In the genomic region with DNA sequence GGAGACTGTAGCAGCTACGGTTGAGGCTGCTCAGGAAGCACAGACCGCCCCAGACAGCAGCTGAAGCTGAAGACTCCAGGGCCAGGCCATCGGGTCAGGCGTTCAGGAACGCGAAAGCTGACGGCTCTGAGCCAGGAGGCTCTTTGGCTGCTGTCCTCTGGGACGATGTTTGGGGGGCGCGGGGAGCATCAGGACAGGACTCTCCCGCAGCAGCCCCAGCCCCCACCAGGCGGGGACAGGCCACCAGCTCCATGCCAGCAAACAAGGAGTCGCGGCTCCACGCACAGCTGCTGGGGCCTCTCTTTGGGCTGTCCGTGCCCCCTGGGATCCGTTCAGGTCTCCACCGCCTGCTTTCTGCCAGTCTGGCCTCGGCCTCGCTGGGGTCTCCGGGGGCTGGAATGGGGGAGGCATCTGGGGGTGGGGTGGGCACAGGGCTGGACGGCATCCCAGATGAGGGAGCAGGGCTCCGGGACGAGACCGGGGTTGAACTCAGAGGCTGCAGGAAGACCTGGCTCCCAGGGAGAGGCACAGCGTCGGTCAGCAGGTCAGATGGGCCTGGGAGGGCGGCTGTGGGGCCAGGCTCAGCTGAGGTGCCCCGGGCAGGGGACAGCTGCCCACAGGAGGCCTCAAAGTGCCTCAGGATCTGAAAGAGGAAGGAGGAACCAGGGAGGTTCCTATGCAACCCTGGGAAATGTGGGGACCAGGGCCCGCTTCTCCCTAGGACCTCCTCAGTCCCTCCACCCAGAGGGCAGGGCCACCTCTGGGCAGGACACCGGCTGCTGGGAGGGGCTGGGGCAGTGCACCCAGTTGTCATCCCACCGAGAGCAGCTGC, we compare ENCODE assay signal across 25 cellular contexts. TPM values are rescaled to one million over a fixed set of nuclear protein-coding genes. Genes with fewer than 3 reads are reported as not detected.
DNase-seq lines count a peak whose midpoint lies in the region; ATAC-seq and TF ChIP-seq lines count a peak whose summit lies in the region.
"Had no signal": no experiment of that assay in that cellular context is flagged by ENCODE, and none has a peak within 500 bp of the region (broad histone marks: within the 10 kb centered on the region; RNA-seq: fewer than 3 reads in every experiment).

No MANE protein-coding gene starts in this region.

- 0 out of 2 replicates have a peak overlapping the region, but pooled peaks have one; percentile 18 for H3K4me2 ChIP-seq in OCI-LY7 (ENCODE audit: low read length)

- H3K36me3 ChIP-seq in OCI-LY7 (ENCODE audit: insufficient read depth, low read length): peaks cover 23% of the 10 kb centered on the region

- H3K4me3 Mint-ChIP-seq in memory B cell (peak overlapping the region; percentile 67), T-cell (no peak overlapping the region)
- no peak overlapping the region for H3K4me3 Mint-ChIP-seq in stimulated activated naive B cell treated with anti-CD40 and anti-IgM and Interleukin-4, amounts not matched to agents 10 μg/mL and 1 μg/mL and 100 μg/mL, for 72 hours
- no peak overlapping the region for H3K4me3 Mint-ChIP-seq in activated CD4-positive, alpha-beta T cell treated with anti-CD3 and anti-CD28 coated beads, Interleukin-2, amount 10 ng/mL, durations not matched to agents 7 days and 5 days
- H3K4me3 Mint-ChIP-seq: activated naive CD8-positive, alpha-beta T cell treated with anti-CD3 and anti-CD28 coated beads for 36 hours; activated T-cell treated with anti-CD3 and anti-CD28 coated beads, Interleukin-2, amount 50 U/mL, for 24 hours; H9; nephron progenitor cell had no signal

- H3K9me2 ChIP-seq in OCI-LY7 (ENCODE audit: insufficient read depth, low read length): no peaks in the 10 kb centered on the region

- H3K4me1 Mint-ChIP-seq in memory B cell (peaks cover 24% of the 10 kb centered on the region), T-cell (peaks cover 4 to 14% (median 7%) of the 10 kb centered on the region in 3 donors)
- peaks cover 20 to 27% of the 10 kb centered on the region in 2 donors for H3K4me1 Mint-ChIP-seq in stimulated activated naive B cell treated with anti-CD40 and anti-IgM and Interleukin-4, amounts not matched to agents 10 μg/mL and 1 μg/mL and 100 μg/mL, for 72 hours
- H3K4me1 Mint-ChIP-seq in activated CD4-positive, alpha-beta T cell treated with anti-CD3 and anti-CD28 coated beads, Interleukin-2, amount 10 ng/mL, durations not matched to agents 7 days and 5 days: peaks cover 6% of the 10 kb centered on the region
- H3K4me1 Mint-ChIP-seq: H9 had no signal

- H3K4me3 ChIP-seq in OCI-LY7 (ENCODE audit: low read depth, low read length, poor library complexity, severe bottlenecking): no peak overlapping the region
- H3K4me3 ChIP-seq: BLaER1 treated with 17β-estradiol and CSF1 and Interleukin-3, amounts not matched to agents 10 nM and 100 nM; gastroesophageal sphincter; transverse colon had no signal

- intact Hi-C loops in OCI-LY7 (cut with micrococcal nuclease; ENCODE audit: unreplicated experiment): no loop called here

- no peaks in the 10 kb centered on the region for H4K20me1 ChIP-seq in OCI-LY7 (ENCODE audit: insufficient read depth, low read length)

- H3K4me1 ChIP-seq in OCI-LY7 (ENCODE audit: insufficient read depth, low read length, poor library complexity, severe bottlenecking): peaks cover 17% of the 10 kb centered on the region
- H3K4me1 ChIP-seq: parathyroid adenoma, transverse colon had no signal

- no peaks in the 10 kb centered on the region for H3K9me3 ChIP-seq in OCI-LY7 (ENCODE audit: low read length)
- H3K9me3 ChIP-seq: transverse colon had no signal

- DNase-seq in OCI-LY7 (ENCODE audit: low spot score) (no peak), memory B cell (ENCODE audit: low spot score in 2 of 2) (no peak), T-cell (no peak), NOMO-1 (lab: John Stamatoyannopoulos, UW; ENCODE audit: unreplicated experiment in 2 of 2) (no peak)
- DNase-seq in stimulated activated naive B cell treated with anti-CD40 and anti-IgM and Interleukin-4, amounts not matched to agents 10 μg/mL and 1 μg/mL and 100 μg/mL, for 72 hours: no peak
- no peak for DNase-seq in activated CD4-positive, alpha-beta T cell treated with anti-CD3 and anti-CD28 coated beads, Interleukin-2, amount 10 ng/mL, durations not matched to agents 7 days and 5 days
- DNase-seq: activated CD4-positive, CD25-positive, alpha-beta regulatory T cell; activated effector memory CD4-positive, alpha-beta T cell treated with anti-CD3 and anti-CD28 coated beads, Interleukin-2, amount 50 U/mL, for 16 hours; activated naive CD8-positive, alpha-beta T cell treated with anti-CD3 and anti-CD28 coated beads for 36 hours; activated T-cell treated with anti-CD3 and anti-CD28 coated beads, Interleukin-2, amount 50 U/mL, for 24 hours; Caco-2; DMS79; effector CD4-positive, alpha-beta T cell; H9; NCI-H1092; NCI-H1694; NCI-H82; nephron progenitor cell; RPMI8226; stimulated activated CD8-positive, alpha-beta memory T cell treated with anti-CD3 and anti-CD28 coated beads, Interleukin-4, amount 100 ng/mL, for 48 hours; transverse colon had no signal

- POLR2A ChIA-PET in OCI-LY7 (lab: Charles Lee): interaction anchor here (1.3 kb wide), 1 partner anchor 10 kb away, joined by 3 read pairs; the partner anchor contains the start of genes NDUFAF8 and TEPSIN
- POLR2A ChIA-PET in T-cell (lab: Charles Lee): no interaction called here
- POLR2A ChIA-PET in activated CD4-positive, alpha-beta T cell treated with anti-CD3 and anti-CD28 coated beads, Interleukin-2, amount 10 ng/mL, durations not matched to agents 7 days and 5 days (lab: Charles Lee): no interaction called here

- peak overlapping the region; percentile 39 for H3K27ac ChIP-seq in OCI-LY7 (ENCODE audit: low read depth, low read length, poor library complexity, severe bottlenecking)
- H3K27ac ChIP-seq: BLaER1 treated with 17β-estradiol and CSF1 and Interleukin-3, amounts not matched to agents 10 nM and 100 nM; gastroesophageal sphincter; parathyroid adenoma had no signal

- H2AFZ ChIP-seq in OCI-LY7 (ENCODE audit: low read length): peak overlapping the region; percentile 20; the same call in 1 of the 2 replicates
- H2AFZ ChIP-seq: parathyroid adenoma had no signal

- no peaks in the 10 kb centered on the region for H3K79me2 ChIP-seq in OCI-LY7 (ENCODE audit: insufficient read depth, low read depth, low read length)
- H3K79me2 ChIP-seq: parathyroid adenoma had no signal

- TF ChIP-seq CTCF in OCI-LY7 (conservative IDR thresholded peaks at IDR 0.05; ENCODE audit: low read length): no peak

- ATAC-seq in GM21723 (IDR thresholded peaks at IDR 0.05; ENCODE audit: unreplicated experiment): peak; percentile 28
- peak; percentile 16 for ATAC-seq in memory B cell (ENCODE audit: low read depth)
- peak; percentile 26 to 28 for ATAC-seq in stimulated activated naive B cell treated with anti-CD40 and anti-IgM and Interleukin-4, amounts not matched to agents 10 μg/mL and 1 μg/mL and 100 μg/mL, for 72 hours (replicated peaks)
- ATAC-seq in T-cell (replicated peaks in 1 of 4): no peak
- ATAC-seq: gastroesophageal sphincter had no signal

- peaks cover 13% of the 10 kb centered on the region for H3K36me3 Mint-ChIP-seq in memory B cell
- peaks cover 18 to 24% of the 10 kb centered on the region in 2 donors for H3K36me3 Mint-ChIP-seq in stimulated activated naive B cell treated with anti-CD40 and anti-IgM and Interleukin-4, amounts not matched to agents 10 μg/mL and 1 μg/mL and 100 μg/mL, for 72 hours
- H3K36me3 Mint-ChIP-seq in T-cell: peaks cover 15% of the 10 kb centered on the region
- H3K36me3 Mint-ChIP-seq in activated CD4-positive, alpha-beta T cell treated with anti-CD3 and anti-CD28 coated beads, Interleukin-2, amount 10 ng/mL, durations not matched to agents 7 days and 5 days (ENCODE audit: low read depth): peaks cover 19% of the 10 kb centered on the region

- peak overlapping the region; percentile 76 for H3K27ac Mint-ChIP-seq in memory B cell
- peak overlapping the region; percentile 73 for H3K27ac Mint-ChIP-seq in stimulated activated naive B cell treated with anti-CD40 and anti-IgM and Interleukin-4, amounts not matched to agents 10 μg/mL and 1 μg/mL and 100 μg/mL, for 72 hours
- H3K27ac Mint-ChIP-seq in T-cell: no peak overlapping the region
- no peak overlapping the region for H3K27ac Mint-ChIP-seq in activated CD4-positive, alpha-beta T cell treated with anti-CD3 and anti-CD28 coated beads, Interleukin-2, amount 10 ng/mL, durations not matched to agents 7 days and 5 days
- H3K27ac Mint-ChIP-seq: activated naive CD8-positive, alpha-beta T cell treated with anti-CD3 and anti-CD28 coated beads for 36 hours; H9 had no signal

- H3K9me3 Mint-ChIP-seq in memory B cell: peaks cover 3% of the 10 kb centered on the region
- no peaks in the 10 kb centered on the region for H3K9me3 Mint-ChIP-seq in stimulated activated naive B cell treated with anti-CD40 and anti-IgM and Interleukin-4, amounts not matched to agents 10 μg/mL and 1 μg/mL and 100 μg/mL, for 72 hours
- H3K9me3 Mint-ChIP-seq in T-cell: no peaks in the 10 kb centered on the region
- peaks cover 3% of the 10 kb centered on the region for H3K9me3 Mint-ChIP-seq in activated CD4-positive, alpha-beta T cell treated with anti-CD3 and anti-CD28 coated beads, Interleukin-2, amount 10 ng/mL, durations not matched to agents 7 days and 5 days
- H3K9me3 Mint-ChIP-seq: activated naive CD8-positive, alpha-beta T cell treated with anti-CD3 and anti-CD28 coated beads for 36 hours; activated T-cell treated with anti-CD3 and anti-CD28 coated beads, Interleukin-2, amount 50 U/mL, for 24 hours; H9 had no signal

- BruUV-seq in OCI-LY7 (replicated peaks; lab: Mats Ljungman, UMichigan): no TSS peak

- H3K27me3 Mint-ChIP-seq in memory B cell: no peaks in the 10 kb centered on the region
- no peaks in the 10 kb centered on the region for H3K27me3 Mint-ChIP-seq in stimulated activated naive B cell treated with anti-CD40 and anti-IgM and Interleukin-4, amounts not matched to agents 10 μg/mL and 1 μg/mL and 100 μg/mL, for 72 hours
- no peaks in the 10 kb centered on the region for H3K27me3 Mint-ChIP-seq in T-cell
- H3K27me3 Mint-ChIP-seq in activated CD4-positive, alpha-beta T cell treated with anti-CD3 and anti-CD28 coated beads, Interleukin-2, amount 10 ng/mL, durations not matched to agents 7 days and 5 days: no peaks in the 10 kb centered on the region
- H3K27me3 Mint-ChIP-seq: activated naive CD8-positive, alpha-beta T cell treated with anti-CD3 and anti-CD28 coated beads for 36 hours; activated T-cell treated with anti-CD3 and anti-CD28 coated beads, Interleukin-2, amount 50 U/mL, for 24 hours had no signal

- CTCF ChIA-PET in OCI-LY7 (lab: Charles Lee; ENCODE audit: unreplicated experiment) (no interaction called here), T-cell (lab: Charles Lee) (no interaction called here)
- CTCF ChIA-PET in activated CD4-positive, alpha-beta T cell treated with anti-CD3 and anti-CD28 coated beads, Interleukin-2, amount 10 ng/mL, durations not matched to agents 7 days and 5 days (lab: Charles Lee): interaction anchor here (0.6 to 0.7 kb wide), 2 partner anchors 10 to 29 kb away, joined by 3 read pairs; partner anchors contain the start of genes NDUFAF8 and TEPSIN

RNA-seq across cellular contexts. Expression of gene CEP131, which starts 6.3 kb away (rescaled TPM):
- 32.9 and 35.0 TPM in 2 replicates for total RNA-seq in OCI-LY7 (2014; rRNA removed; shearing (Covaris generic))
- 36.0 and 38.6 TPM in 2 replicates for total RNA-seq in OCI-LY7 (2022)
- total RNA-seq in T-cell: 10 to 100 TPM in 3 of 5 donors, 1 to 10 TPM in 2; 9.0 to 15.8 (median 11.2) TPM
- total RNA-seq in activated CD4-positive, alpha-beta T cell treated with anti-CD3 and anti-CD28 coated beads, Interleukin-2, amount 10 ng/mL, durations not matched to agents 7 days and 5 days: 10 to 100 TPM; 13.6 to 19.5 TPM

RNA-seq across cellular contexts. Expression of gene TEPSIN, which starts 9.8 kb away (rescaled TPM):
- total RNA-seq in OCI-LY7 (2014; rRNA removed; shearing (Covaris generic)): 29.7 and 46.4 TPM in 2 replicates
- total RNA-seq in OCI-LY7 (2022) (75.3 and 78.9 TPM in 2 replicates), T-cell (100 to 1,000 TPM in 3 of 5 donors, 10 to 100 TPM in 2; 73.8 to 169 (median 161) TPM)
- total RNA-seq in activated CD4-positive, alpha-beta T cell treated with anti-CD3 and anti-CD28 coated beads, Interleukin-2, amount 10 ng/mL, durations not matched to agents 7 days and 5 days: 10 to 100 TPM; 54.5 to 63.2 TPM

RNA-seq across cellular contexts. Expression of gene NDUFAF8, which starts 10.1 kb away (rescaled TPM):
- total RNA-seq in OCI-LY7 (2014; rRNA removed; shearing (Covaris generic)): 129 and 161 TPM in 2 replicates
- total RNA-seq in OCI-LY7 (2022) (151 and 165 TPM in 2 replicates), T-cell (10 to 100 TPM; 35.0 to 60.8 (median 51.2) TPM)
- total RNA-seq in activated CD4-positive, alpha-beta T cell treated with anti-CD3 and anti-CD28 coated beads, Interleukin-2, amount 10 ng/mL, durations not matched to agents 7 days and 5 days: 10 to 100 TPM; 30.7 to 39.0 TPM

Comparison
In these comparisons a context has a peak if more than half of its experiments do, and no peak if none do; other contexts are left out.
1. ATAC-seq: peak in GM21723 (single experiment), memory B cell (single experiment) and stimulated activated naive B cell treated with anti-CD40 and anti-IgM and Interleukin-4, amounts not matched to agents 10 μg/mL and 1 μg/mL and 100 μg/mL, for 72 hours (2 of 2); none in T-cell (0 of 4).
2. H3K27ac Mint-ChIP-seq: peak in memory B cell (single experiment) and stimulated activated naive B cell treated with anti-CD40 and anti-IgM and Interleukin-4, amounts not matched to agents 10 μg/mL and 1 μg/mL and 100 μg/mL, for 72 hours (single experiment); none in T-cell (0 of 2) and activated CD4-positive, alpha-beta T cell treated with anti-CD3 and anti-CD28 coated beads, Interleukin-2, amount 10 ng/mL, durations not matched to agents 7 days and 5 days (single experiment).